19 cellular contexts compared by ENCODE assay signal in the genomic region with DNA sequence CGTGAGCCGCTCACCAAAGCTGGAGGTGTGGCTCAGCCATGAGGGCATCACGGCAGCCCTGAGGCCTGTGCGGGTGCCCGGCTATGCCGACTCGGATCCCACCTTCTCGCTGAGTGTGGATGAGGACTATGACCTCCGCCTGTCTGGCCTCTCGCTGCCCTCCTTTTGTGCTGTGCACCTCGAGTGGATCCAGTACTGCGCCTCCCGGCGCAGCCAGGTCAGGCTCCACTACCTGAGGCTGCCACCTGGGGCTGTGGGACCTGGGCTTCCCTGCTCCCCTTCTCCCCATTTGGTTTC. TPM values are rescaled to one million over a fixed set of nuclear protein-coding genes. Genes with fewer than 3 reads are reported as not detected.
DNase-seq lines count a peak whose midpoint lies in the region; ATAC-seq and TF ChIP-seq lines count a peak whose summit lies in the region.
"Had no signal": no experiment of that assay in that cellular context is flagged by ENCODE, and none has a peak within 500 bp of the region (broad histone marks: within the 10 kb centered on the region; RNA-seq: fewer than 3 reads in every experiment).

No MANE protein-coding gene starts in this region.

- H3K9me3 Mint-ChIP-seq in activated naive CD4-positive, alpha-beta T cell treated with anti-CD3 and anti-CD28 coated beads, Interleukin-2, amount 10 ng/mL, durations not matched to agents 7 days and 5 days, result no peaks in the 10 kb centered on the region
- H3K9me3 Mint-ChIP-seq in activated naive CD4-positive, alpha-beta T cell treated with anti-CD3 and anti-CD28 coated beads, Interleukin-2, amount 50 U/mL, for 72 hours, result no peaks in the 10 kb centered on the region
- no peaks in the 10 kb centered on the region for H3K9me3 Mint-ChIP-seq in central memory CD8-positive, alpha-beta T cell
- H3K9me3 Mint-ChIP-seq in stimulated activated effector memory CD8-positive, alpha-beta T cell treated with anti-CD3 and anti-CD28 coated beads, Interleukin-12 subunit alpha, Interleukin-12 subunit beta, amount 100 ng/mL, for 72 hours, result no peaks in the 10 kb centered on the region
- H3K9me3 Mint-ChIP-seq in type B pancreatic cell, result no peaks in the 10 kb centered on the region

- peak overlapping the region; percentile 33; the same call in 1 of the 2 replicates for H3K27ac ChIP-seq in RWPE1
- H3K27ac ChIP-seq: SJCRH30 had no signal

- peaks cover 28% of the 10 kb centered on the region for H3K36me3 Mint-ChIP-seq in activated naive CD4-positive, alpha-beta T cell treated with anti-CD3 and anti-CD28 coated beads, Interleukin-2, amount 10 ng/mL, durations not matched to agents 7 days and 5 days
- peaks cover 6 to 14% of the 10 kb centered on the region in 2 donors for H3K36me3 Mint-ChIP-seq in activated naive CD4-positive, alpha-beta T cell treated with anti-CD3 and anti-CD28 coated beads, Interleukin-2, amount 50 U/mL, for 72 hours
- peaks cover 41% of the 10 kb centered on the region for H3K36me3 Mint-ChIP-seq in central memory CD8-positive, alpha-beta T cell (ENCODE audit: insufficient read depth)
- H3K36me3 Mint-ChIP-seq in stimulated activated effector memory CD8-positive, alpha-beta T cell treated with anti-CD3 and anti-CD28 coated beads, Interleukin-12 subunit alpha, Interleukin-12 subunit beta, amount 100 ng/mL, for 72 hours, result peaks cover 65% of the 10 kb centered on the region
- no peaks in the 10 kb centered on the region for H3K36me3 Mint-ChIP-seq in type B pancreatic cell

- POLR2A ChIA-PET in RWPE1 (lab: Yijun Ruan, JAX; ENCODE audit: low non-redundant PET), result no interaction called here

- H3K27ac Mint-ChIP-seq in activated naive CD4-positive, alpha-beta T cell treated with anti-CD3 and anti-CD28 coated beads, Interleukin-2, amount 10 ng/mL, durations not matched to agents 7 days and 5 days, result peak overlapping the region; percentile 79
- H3K27ac Mint-ChIP-seq in activated naive CD4-positive, alpha-beta T cell treated with anti-CD3 and anti-CD28 coated beads, Interleukin-2, amount 50 U/mL, for 72 hours, result peak overlapping the region in 1 of 2 donors; percentile 75
- peak overlapping the region; percentile 41 for H3K27ac Mint-ChIP-seq in central memory CD8-positive, alpha-beta T cell (ENCODE audit: low read depth)
- H3K27ac Mint-ChIP-seq in stimulated activated effector memory CD8-positive, alpha-beta T cell treated with anti-CD3 and anti-CD28 coated beads, Interleukin-12 subunit alpha, Interleukin-12 subunit beta, amount 100 ng/mL, for 72 hours, result peak overlapping the region; percentile 94
- no peak overlapping the region for H3K27ac Mint-ChIP-seq in type B pancreatic cell
- H3K27ac Mint-ChIP-seq: B cell had no signal

- H3K4me3 Mint-ChIP-seq in activated naive CD4-positive, alpha-beta T cell treated with anti-CD3 and anti-CD28 coated beads, Interleukin-2, amount 10 ng/mL, durations not matched to agents 7 days and 5 days, result no peak overlapping the region
- H3K4me3 Mint-ChIP-seq in central memory CD8-positive, alpha-beta T cell, result no peak overlapping the region
- H3K4me3 Mint-ChIP-seq in stimulated activated effector memory CD8-positive, alpha-beta T cell treated with anti-CD3 and anti-CD28 coated beads, Interleukin-12 subunit alpha, Interleukin-12 subunit beta, amount 100 ng/mL, for 72 hours, result peak overlapping the region; percentile 44
- no peak overlapping the region for H3K4me3 Mint-ChIP-seq in type B pancreatic cell
- H3K4me3 Mint-ChIP-seq: B cell had no signal

- no peak for ATAC-seq in activated naive CD4-positive, alpha-beta T cell treated with anti-CD3 and anti-CD28 coated beads, Interleukin-2, amount 50 U/mL, for 72 hours
- no peak for ATAC-seq in central memory CD8-positive, alpha-beta T cell (replicated peaks; ENCODE audit: extremely low read depth, poor library complexity, severe bottlenecking)
- ATAC-seq in stimulated activated effector memory CD8-positive, alpha-beta T cell treated with anti-CD3 and anti-CD28 coated beads, Interleukin-12 subunit alpha, Interleukin-12 subunit beta, amount 100 ng/mL, for 72 hours, result peak; percentile 35
- no peak for ATAC-seq in HG02840 (IDR thresholded peaks at IDR 0.05; ENCODE audit: low FRiP score, unreplicated experiment)
- ATAC-seq: GM12878 had no signal

- H3K4me1 Mint-ChIP-seq in activated naive CD4-positive, alpha-beta T cell treated with anti-CD3 and anti-CD28 coated beads, Interleukin-2, amount 10 ng/mL, durations not matched to agents 7 days and 5 days, result peaks cover 39% of the 10 kb centered on the region
- peaks cover 15% of the 10 kb centered on the region for H3K4me1 Mint-ChIP-seq in central memory CD8-positive, alpha-beta T cell
- peaks cover 44% of the 10 kb centered on the region for H3K4me1 Mint-ChIP-seq in stimulated activated effector memory CD8-positive, alpha-beta T cell treated with anti-CD3 and anti-CD28 coated beads, Interleukin-12 subunit alpha, Interleukin-12 subunit beta, amount 100 ng/mL, for 72 hours
- H3K4me1 Mint-ChIP-seq in type B pancreatic cell (ENCODE audit: unreplicated experiment), result peaks cover 4% of the 10 kb centered on the region

- no peaks in the 10 kb centered on the region for H3K27me3 Mint-ChIP-seq in activated naive CD4-positive, alpha-beta T cell treated with anti-CD3 and anti-CD28 coated beads, Interleukin-2, amount 10 ng/mL, durations not matched to agents 7 days and 5 days
- no peaks in the 10 kb centered on the region for H3K27me3 Mint-ChIP-seq in central memory CD8-positive, alpha-beta T cell
- no peaks in the 10 kb centered on the region for H3K27me3 Mint-ChIP-seq in type B pancreatic cell
- H3K27me3 Mint-ChIP-seq: B cell had no signal

- CTCF ChIA-PET in activated naive CD4-positive, alpha-beta T cell treated with anti-CD3 and anti-CD28 coated beads, Interleukin-2, amount 10 ng/mL, durations not matched to agents 7 days and 5 days (lab: Charles Lee), result no interaction called here
- CTCF ChIA-PET in RWPE1 (lab: Yijun Ruan, JAX), result no interaction called here

- TF ChIP-seq CTCF in RWPE1 (conservative IDR thresholded peaks at IDR 0.05; ENCODE audit: low read depth) (no peak), type B pancreatic cell (conservative IDR thresholded peaks at IDR 0.05) (no peak)

- DNase-seq in activated naive CD4-positive, alpha-beta T cell treated with anti-CD3 and anti-CD28 coated beads, Interleukin-2, amount 10 ng/mL, durations not matched to agents 7 days and 5 days, result no peak
- no peak for DNase-seq in activated naive CD4-positive, alpha-beta T cell treated with anti-CD3 and anti-CD28 coated beads, Interleukin-2, amount 50 U/mL, for 72 hours (ENCODE audit: low spot score in 2 of 2)
- no peak for DNase-seq in RWPE1 (ENCODE audit: low spot score)
- DNase-seq in central memory CD8-positive, alpha-beta T cell (ENCODE audit: low spot score in 2 of 2), result no peak
- DNase-seq in stimulated activated effector memory CD8-positive, alpha-beta T cell treated with anti-CD3 and anti-CD28 coated beads, Interleukin-12 subunit alpha, Interleukin-12 subunit beta, amount 100 ng/mL, for 72 hours (ENCODE audit: low spot score in 2 of 2), result no peak
- no peak for DNase-seq in COLO829 (ENCODE audit: low spot score)
- DNase-seq in type B pancreatic cell (ENCODE audit: extremely low spot score, unreplicated experiment), result no peak
- DNase-seq: Caco-2, HCEC 1CT, IMR-90, NCI-H1436 treated with DMSO at 0.1 percent for 48 hours, NCI-H2081, NCI-H524, SJCRH30 had no signal

RNA-seq across cellular contexts. Expression of gene SIPA1, which starts 3.8 kb away (rescaled TPM):
- 100 to 1,000 TPM; 185 to 203 TPM for total RNA-seq in activated naive CD4-positive, alpha-beta T cell treated with anti-CD3 and anti-CD28 coated beads, Interleukin-2, amount 50 U/mL, for 72 hours
- 26.5 and 26.8 TPM in 2 replicates for total RNA-seq in type B pancreatic cell (ENCODE audit: low replicate concordance)

RNA-seq across cellular contexts. Expression of gene PCNX3, which starts 18.5 kb away (rescaled TPM):
- total RNA-seq in activated naive CD4-positive, alpha-beta T cell treated with anti-CD3 and anti-CD28 coated beads, Interleukin-2, amount 50 U/mL, for 72 hours, result 10 to 100 TPM; 34.8 to 48.1 TPM
- total RNA-seq in type B pancreatic cell (ENCODE audit: low replicate concordance), result 44.9 and 49.2 TPM in 2 replicates

RNA-seq across cellular contexts. Expression of gene MAP3K11, which starts 20.1 kb away (rescaled TPM):
- 10 to 100 TPM; 73.6 to 76.5 TPM for total RNA-seq in activated naive CD4-positive, alpha-beta T cell treated with anti-CD3 and anti-CD28 coated beads, Interleukin-2, amount 50 U/mL, for 72 hours
- 56.7 and 61.9 TPM in 2 replicates for total RNA-seq in type B pancreatic cell (ENCODE audit: low replicate concordance)

RNA-seq across cellular contexts. Expression of gene RELA, which starts 28.6 kb away (rescaled TPM):
- 10 to 100 TPM; 81.7 to 97.8 TPM for total RNA-seq in activated naive CD4-positive, alpha-beta T cell treated with anti-CD3 and anti-CD28 coated beads, Interleukin-2, amount 50 U/mL, for 72 hours
- 64.8 and 80.0 TPM in 2 replicates for total RNA-seq in type B pancreatic cell (ENCODE audit: low replicate concordance)

RNA-seq across cellular contexts. Expression of gene KCNK7, which starts 38.5 kb away (rescaled TPM):
- under 1 TPM; 0.66 to 0.74 TPM for total RNA-seq in activated naive CD4-positive, alpha-beta T cell treated with anti-CD3 and anti-CD28 coated beads, Interleukin-2, amount 50 U/mL, for 72 hours
- 0.36 and 1.1 TPM in 2 replicates for total RNA-seq in type B pancreatic cell (ENCODE audit: low replicate concordance)
- total RNA-seq: G401, IMR-90, RPMI7951 had no signal
